ENCODE assay signal across 1 cellular context in genomic region chr11:128193633-128194032, GRCh38.
TF ChIP-seq lines count a peak whose summit lies in the region.

No MANE protein-coding gene starts in this region.

TF ChIP-seq in PFSK-1, 5 proteins besides CTCF, POLR2A, EP300 and RAD21 (continued from another document):
- peak in 1 of 2 experiments; percentile 59; a peak in 1 of 4 replicates for TF ChIP-seq REST (IDR thresholded peaks at IDR 0.05; ENCODE audit: insufficient read depth in 1 of 2, low read depth in 2 of 2, low read length in 2 of 2)
